In genomic region chr6:107936162-107936909, GRCh38 we compare ENCODE assay signal across 34 cellular contexts. TPM values are rescaled to one million over a fixed set of nuclear protein-coding genes. Genes with fewer than 3 reads are reported as not detected.
DNase-seq lines count a peak whose midpoint lies in the region; ATAC-seq, FAIRE-seq and TF ChIP-seq lines count a peak whose summit lies in the region.
"Had no signal": no experiment of that assay in that cellular context is flagged by ENCODE, and none has a peak within 500 bp of the region (broad histone marks: within the 10 kb centered on the region; RNA-seq: fewer than 3 reads in every experiment).

No MANE protein-coding gene starts in this region.

- H3K27me3 ChIP-seq in K562 (ENCODE audit: control insufficient read depth in 2 of 2, insufficient read depth in 2 of 2, low read length in 2 of 2) = no peaks in the 10 kb centered on the region
- no peaks in the 10 kb centered on the region for H3K27me3 ChIP-seq in Peyer's patch
- H3K27me3 ChIP-seq: BE2C, MG63, neutrophil, suprapubic skin had no signal

- 58% methylated on average over 3 of the region's 3 CpGs for WGBS in K562 (ENCODE audit: insufficient coverage, low coverage, missing lambda C conversion rate)

- no peak for TF ChIP-seq EP300 in K562 (IDR thresholded peaks at IDR 0.05; ENCODE audit: low read length)

- H3K4me1 Mint-ChIP-seq in activated T-cell treated with anti-CD3 and anti-CD28 coated beads, Interleukin-2, amount 50 U/mL, for 72 hours (ENCODE audit: low read depth) = peaks cover 3% of the 10 kb centered on the region

- peaks cover 75% of the 10 kb centered on the region for H3K79me2 ChIP-seq in K562 (ENCODE audit: control insufficient read depth, insufficient read depth, low read length)

- no peak for DNase-seq in activated T-cell treated with anti-CD3 and anti-CD28 coated beads, Interleukin-2, amount 50 U/mL, for 72 hours
- DNase-seq in activated T-cell treated with anti-CD3 and anti-CD28 coated beads, Interleukin-2, amount 50 U/mL, for 1 hour = no peak
- no peak for DNase-seq in K562 (ENCODE audit: extremely low read depth in 1 of 4, low spot score in 3 of 4)
- DNase-seq in mucosa of descending colon = no peak
- DNase-seq in activated gamma-delta T cell (lab: John Stamatoyannopoulos, UW) = no peak
- no peak for DNase-seq in NCI-H1436 (lab: John Stamatoyannopoulos, UW)
- DNase-seq in Peyer's patch = no peak
- no peak for DNase-seq in H4 (ENCODE audit: low spot score)
- DNase-seq: activated CD4-positive, alpha-beta T cell treated with anti-CD3 and anti-CD28 coated beads for 48 hours; activated naive CD4-positive, alpha-beta T cell; activated T-cell treated with anti-CD3 and anti-CD28 coated beads, Interleukin-2, amount 50 U/mL, for 4 hours; BE2C; CD8-positive, alpha-beta T cell; central memory CD4-positive, alpha-beta T cell; H7; left ventricle myocardium superior; MG63; naive B cell; NCI-H2081 treated with DMSO at 0.1 percent for 48 hours; NCI-H345; NCI-H69; PC-9; SHP77; stimulated activated naive B cell treated with anti-CD40 and anti-IgM and Interleukin-4, amounts not matched to agents 10 μg/mL and 1 μg/mL and 100 μg/mL, for 72 hours; T-helper 9 cell had no signal

- H3K27ac ChIP-seq in K562 (ENCODE audit: extremely low read depth, low read depth, low read length) = no peak overlapping the region
- H3K27ac ChIP-seq in Peyer's patch = no peak overlapping the region
- H3K27ac ChIP-seq: A549, HL-60, KMS-11, neutrophil, PC-9, suprapubic skin, VCaP had no signal

- H3K4me3 Mint-ChIP-seq in activated T-cell treated with anti-CD3 and anti-CD28 coated beads, Interleukin-2, amount 50 U/mL, for 72 hours = no peak overlapping the region
- H3K4me3 Mint-ChIP-seq: activated T-cell treated with anti-CD3 and anti-CD28 coated beads, Interleukin-2, amount 50 U/mL, for 4 hours; CD8-positive, alpha-beta T cell; mesothelial cell of epicardium; naive B cell; stimulated activated naive B cell treated with anti-CD40 and anti-IgM and Interleukin-4, amounts not matched to agents 10 μg/mL and 1 μg/mL and 100 μg/mL, for 72 hours had no signal

- H3K4me1 ChIP-seq in K562 (replicated peaks in 1 of 2; ENCODE audit: control insufficient read depth in 2 of 2, insufficient read depth in 2 of 2, low read length in 2 of 2) = peaks cover 0 to 8% of the 10 kb centered on the region in 2 experiments; a peak in 2 of 5 replicates
- H3K4me1 ChIP-seq in mucosa of descending colon (ENCODE audit: low read depth) = peaks cover 4% of the 10 kb centered on the region
- H3K4me1 ChIP-seq in Peyer's patch = peaks cover 0 to 2% (median 0%) of the 10 kb centered on the region in 4 donors
- H3K4me1 ChIP-seq: A549, BE2C, suprapubic skin had no signal

- H3K9me3 ChIP-seq in K562 (replicated peaks; ENCODE audit: control insufficient read depth, insufficient read depth, low read depth, low read length) (no peaks in the 10 kb centered on the region), mucosa of descending colon (peaks cover 7% of the 10 kb centered on the region), Peyer's patch (peaks cover 0 to 3% (median 0%) of the 10 kb centered on the region in 4 donors)
- H3K9me3 ChIP-seq: BE2C, neutrophil, suprapubic skin had no signal

- no peak overlapping the region for H3K9ac ChIP-seq in K562 (ENCODE audit: insufficient read depth in 1 of 2, low read depth in 2 of 2, low read length in 2 of 2)
- H3K9ac ChIP-seq: KMS-11 had no signal

- intact Hi-C loops in K562 (cut with micrococcal nuclease) = no loop called here
- intact Hi-C loops in mucosa of descending colon (cut with DNase I, micrococcal nuclease) = no loop called here

- no peak overlapping the region for H3K4me2 ChIP-seq in K562 (ENCODE audit: insufficient read depth, low read length)
- H3K4me2 ChIP-seq: A549, KMS-11, PC-9 had no signal

- H3K9me3 Mint-ChIP-seq in activated T-cell treated with anti-CD3 and anti-CD28 coated beads, Interleukin-2, amount 50 U/mL, for 72 hours = peaks cover 0 to 3% of the 10 kb centered on the region in 2 donors

- H3K27ac Mint-ChIP-seq in activated T-cell treated with anti-CD3 and anti-CD28 coated beads, Interleukin-2, amount 50 U/mL, for 72 hours = peak overlapping the region; percentile 15
- H3K27ac Mint-ChIP-seq: CD8-positive, alpha-beta T cell; mesothelial cell of epicardium; stimulated activated naive B cell treated with anti-CD40 and anti-IgM and Interleukin-4, amounts not matched to agents 10 μg/mL and 1 μg/mL and 100 μg/mL, for 72 hours had no signal

- TF ChIP-seq POLR2A in K562 (conservative IDR thresholded peaks at IDR 0.05) (no peak), Peyer's patch (IDR thresholded peaks at IDR 0.05) (no peak)

- CTCF ChIA-PET in K562 (lab: Yijun Ruan, JAX; ENCODE audit: low intra/inter-chr PET ratio) = no interaction called here

- peak; percentile 23 for FAIRE-seq in K562 (lab: Jason Lieb, UNC)
- FAIRE-seq: A549, islet of Langerhans had no signal

- peaks cover 18% of the 10 kb centered on the region for H4K20me1 ChIP-seq in K562 (replicated peaks; ENCODE audit: control insufficient read depth, insufficient read depth, low read length)

- H2AFZ ChIP-seq in K562 (ENCODE audit: low read depth, low read length) = no peak overlapping the region
- H2AFZ ChIP-seq: PC-9 had no signal

- POLR2A ChIA-PET in K562 (lab: Yijun Ruan, JAX) = no interaction called here

- H3K9me1 ChIP-seq in K562 (ENCODE audit: control insufficient read depth, insufficient read depth, low read length) = no peaks in the 10 kb centered on the region

- in situ Hi-C loops in K562 (cut with MboI) = no loop called here

- H3K36me3 Mint-ChIP-seq in activated T-cell treated with anti-CD3 and anti-CD28 coated beads, Interleukin-2, amount 50 U/mL, for 72 hours (ENCODE audit: insufficient read depth in 2 of 2) = peaks cover 12 to 18% of the 10 kb centered on the region in 2 donors

- no peak for ATAC-seq in activated T-cell treated with anti-CD3 and anti-CD28 coated beads, Interleukin-2, amount 50 U/mL, for 72 hours (replicated peaks in 1 of 2)
- ATAC-seq in K562 (0 out of 3 replicates have a peak, but pooled peaks have one; percentile 22), mucosa of descending colon (peak; percentile 90)
- ATAC-seq: A549; activated T-cell treated with anti-CD3 and anti-CD28 coated beads, Interleukin-2, amount 50 U/mL, for 4 hours; CD8-positive, alpha-beta T cell; esophagus mucosa; left ventricle myocardium superior; stimulated activated naive B cell treated with anti-CD40 and anti-IgM and Interleukin-4, amounts not matched to agents 10 μg/mL and 1 μg/mL and 100 μg/mL, for 72 hours had no signal

- H3K27me3 Mint-ChIP-seq in activated T-cell treated with anti-CD3 and anti-CD28 coated beads, Interleukin-2, amount 50 U/mL, for 72 hours (ENCODE audit: low read depth) = no peaks in the 10 kb centered on the region
- H3K27me3 Mint-ChIP-seq: naive B cell; stimulated activated naive B cell treated with anti-CD40 and anti-IgM and Interleukin-4, amounts not matched to agents 10 μg/mL and 1 μg/mL and 100 μg/mL, for 72 hours had no signal

- BruUV-seq in K562 (replicated peaks; lab: Mats Ljungman, UMichigan) = no TSS peak

- no peak for TF ChIP-seq RAD21 in K562 (CRISPR knock-in tag; conservative IDR thresholded peaks at IDR 0.05 in 1 of 2, IDR thresholded peaks at IDR 0.05 in 1 of 2)

- H3K4me3 ChIP-seq in K562 = no peak overlapping the region
- H3K4me3 ChIP-seq in mucosa of descending colon = no peak overlapping the region
- no peak overlapping the region for H3K4me3 ChIP-seq in Peyer's patch
- H3K4me3 ChIP-seq: A549, MG63, PC-9, suprapubic skin had no signal

- TF ChIP-seq CTCF in K562 (IDR thresholded peaks at IDR 0.05 in 2 of 3, conservative IDR thresholded peaks at IDR 0.05 in 1 of 3; ENCODE audit: insufficient read depth in 2 of 3, low read depth in 1 of 3, low read length in 3 of 3) (no peak), mucosa of descending colon (IDR thresholded peaks at IDR 0.05) (no peak), Peyer's patch (IDR thresholded peaks at IDR 0.05) (no peak)

- H3K36me3 ChIP-seq in K562 (ENCODE audit: control insufficient read depth, insufficient read depth, low read length) (peaks cover 7% of the 10 kb centered on the region; the same call in 2 of the 3 replicates), mucosa of descending colon (ENCODE audit: low read depth) (no peaks in the 10 kb centered on the region), Peyer's patch (no peaks in the 10 kb centered on the region)
- H3K36me3 ChIP-seq: BE2C, neutrophil, suprapubic skin had no signal

TF ChIP-seq in K562, 482 proteins besides CTCF, POLR2A, EP300 and RAD21 (continues in another document):
- TF ChIP-seq BCL6 (CRISPR knock-in tag; IDR thresholded peaks at IDR 0.05) = no peak
- no peak for TF ChIP-seq DIDO1 (tag; IDR thresholded peaks at IDR 0.05; ENCODE audit: low read depth)

RNA-seq across cellular contexts. Expression of gene SEC63, which starts 21.7 kb away (rescaled TPM):
- 100 to 1,000 TPM in 1 of 2 donors, 10 to 100 TPM in 1; 90.7 to 105 TPM for total RNA-seq in activated T-cell treated with anti-CD3 and anti-CD28 coated beads, Interleukin-2, amount 50 U/mL, for 72 hours
- 68.6 and 248 TPM in 2 replicates for total RNA-seq in K562 (2011; cell fraction: chromatin; rRNA removed; ENCODE audit: low replicate concordance)
- 23.7 and 34.5 TPM in 2 replicates for total RNA-seq in K562 (2011; cell fraction: nucleolus; rRNA removed)
- 68.9 and 98.9 TPM in 2 replicates for total RNA-seq in K562 (2011; cell fraction: nucleoplasm; rRNA removed)
- total RNA-seq in K562 (2014; rRNA removed) (11.5 and 13.8 TPM in 2 replicates), K562 (2014; rRNA removed; fragmentation: Illumina TruSeq; extraction: Trizol) (28.4 and 33.2 TPM in 2 replicates), K562 (2015; rRNA removed; fragmentation: Illumina TruSeq; extraction: Trizol) (18.9 and 22.9 TPM in 2 replicates), K562 (2021) (71.8 and 74.6 TPM in 2 replicates), mucosa of descending colon (10 to 100 TPM; 47.5 to 84.9 (median 70.8) TPM), Peyer's patch (10 to 100 TPM; 34.8 to 80.9 (median 41.3) TPM)
- polyA plus RNA-seq in K562 (2011; rRNA removed) (47.1 and 61.6 TPM in 2 replicates), K562 (2014; fragmentation: Illumina TruSeq; extraction: Trizol) (37.3 and 44.0 TPM in 2 replicates), K562 (2014; fragmentation: Nextera tagmentation; extraction: Ambion mirVana) (10 to 100 TPM; 21.2 to 25.7 TPM), K562 (2014; rRNA removed) (30.0 and 32.2 TPM in 2 replicates)
- polyA plus RNA-seq in K562 (2011; cell fraction: cytosol; rRNA removed) = 8.2 and 11.3 TPM in 2 replicates
- 11.2 and 18.3 TPM in 2 replicates for polyA plus RNA-seq in K562 (2011; cell fraction: nucleus; rRNA removed)
- polyA plus RNA-seq in K562 (2012) = 48.5 and 52.1 TPM in 2 replicates
- 41.3 and 59.5 TPM in 2 replicates for polyA minus RNA-seq in K562 (2011; rRNA and poly(A)+ RNA removed)
- polyA minus RNA-seq in K562 (2011; cell fraction: cytosol; rRNA and poly(A)+ RNA removed) = 9.4 and 19.6 TPM in 2 replicates
- polyA minus RNA-seq in K562 (2011; cell fraction: nucleus; rRNA and poly(A)+ RNA removed) = 27.1 and 43.0 TPM in 2 replicates
- total RNA-seq in H4 (2014; rRNA removed; shearing (Covaris generic)) = 6.6 and 15.4 TPM in 2 replicates

Comparison
In these comparisons a context has a peak if more than half of its experiments do, and no peak if none do; other contexts are left out.
1. ATAC-seq: peak in K562 (single experiment) and mucosa of descending colon (single experiment); none in activated T-cell treated with anti-CD3 and anti-CD28 coated beads, Interleukin-2, amount 50 U/mL, for 72 hours (0 of 2).